Comparison of ENCODE assay signal across 1 cellular context in genomic region chr12:25904442-25904841, GRCh38.
TF ChIP-seq lines count a peak whose summit lies in the region.

No MANE protein-coding gene starts in this region.

TF ChIP-seq in A549, 52 proteins besides CTCF, POLR2A, EP300 and RAD21 (continued from another document):
- TF ChIP-seq, protein P1, sequence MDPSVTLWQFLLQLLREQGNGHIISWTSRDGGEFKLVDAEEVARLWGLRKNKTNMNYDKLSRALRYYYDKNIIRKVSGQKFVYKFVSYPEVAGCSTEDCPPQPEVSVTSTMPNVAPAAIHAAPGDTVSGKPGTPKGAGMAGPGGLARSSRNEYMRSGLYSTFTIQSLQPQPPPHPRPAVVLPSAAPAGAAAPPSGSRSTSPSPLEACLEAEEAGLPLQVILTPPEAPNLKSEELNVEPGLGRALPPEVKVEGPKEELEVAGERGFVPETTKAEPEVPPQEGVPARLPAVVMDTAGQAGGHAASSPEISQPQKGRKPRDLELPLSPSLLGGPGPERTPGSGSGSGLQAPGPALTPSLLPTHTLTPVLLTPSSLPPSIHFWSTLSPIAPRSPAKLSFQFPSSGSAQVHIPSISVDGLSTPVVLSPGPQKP (IDR thresholded peaks at IDR 0.05; ENCODE audit: low read depth, low read length): no peak
- no peak for TF ChIP-seq MAZ (IDR thresholded peaks at IDR 0.05; ENCODE audit: borderline replicate concordance, low read depth, low read length)
